ENCODE assay signal across 20 cellular contexts in genomic region chr2:27390822-27391679, GRCh38. TPM values are rescaled to one million over a fixed set of nuclear protein-coding genes. Genes with fewer than 3 reads are reported as not detected.
A peak's percentile ranks its signal among the peaks of the same experiment; 100 is the strongest.
DNase-seq lines count a peak whose midpoint lies in the region; TF ChIP-seq lines count a peak whose summit lies in the region.
"Had no signal": no experiment of that assay in that cellular context is flagged by ENCODE, and none has a peak within 500 bp of the region (broad histone marks: within the 10 kb centered on the region; RNA-seq: fewer than 3 reads in every experiment).

No MANE protein-coding gene starts in this region.

- no peaks in the 10 kb centered on the region for H3K9me3 ChIP-seq in effector memory CD4-positive, alpha-beta T cell (ENCODE audit: control insufficient read depth, low read length)
- H3K9me3 ChIP-seq in stomach: no peaks in the 10 kb centered on the region
- H3K9me3 ChIP-seq: body of pancreas, gastroesophageal sphincter, SK-N-SH, thyroid gland had no signal

- peak overlapping the region; percentile 49 for H3K4me3 Mint-ChIP-seq in activated naive CD8-positive, alpha-beta T cell
- H3K4me3 Mint-ChIP-seq in activated naive CD8-positive, alpha-beta T cell treated with anti-CD3 and anti-CD28 coated beads for 36 hours: no peak overlapping the region
- peak overlapping the region; percentile 3 for H3K4me3 Mint-ChIP-seq in activated CD4-positive, alpha-beta memory T cell treated with anti-CD3 and anti-CD28 coated beads for 36 hours
- no peak overlapping the region for H3K4me3 Mint-ChIP-seq in stimulated activated naive CD8-positive, alpha-beta T cell treated with anti-CD3 and anti-CD28 coated beads, Interleukin-15, Interleukin-2, amounts not matched to agents 100 ng/mL and 50 ng/mL, for 24 hours
- H3K4me3 Mint-ChIP-seq in glutamatergic neuron (ENCODE audit: unreplicated experiment): no peak overlapping the region
- H3K4me3 Mint-ChIP-seq: stimulated activated naive B cell treated with anti-CD40 and anti-IgM and Interleukin-4, amounts not matched to agents 10 μg/mL and 1 μg/mL and 100 μg/mL, for 72 hours had no signal

- peak overlapping the region; percentile 58 for H3K27ac ChIP-seq in effector memory CD4-positive, alpha-beta T cell (ENCODE audit: insufficient read depth, low read length, poor library complexity, severe bottlenecking)
- H3K27ac ChIP-seq in caudate nucleus (ENCODE audit: low read depth, low read length) (no peak overlapping the region), stomach (no peak overlapping the region)
- H3K27ac ChIP-seq: body of pancreas, gastroesophageal sphincter, KMS-11, thyroid gland had no signal

- no peak overlapping the region for H3K4me3 ChIP-seq in effector memory CD4-positive, alpha-beta T cell (ENCODE audit: insufficient read depth, low read depth, low read length, poor library complexity, severe bottlenecking)
- no peak overlapping the region for H3K4me3 ChIP-seq in stomach
- H3K4me3 ChIP-seq: body of pancreas, gastroesophageal sphincter, thyroid gland had no signal

- H3K27me3 ChIP-seq in effector memory CD4-positive, alpha-beta T cell (replicated peaks; ENCODE audit: control insufficient read depth, insufficient read depth, low read length, poor library complexity, severe bottlenecking): no peaks in the 10 kb centered on the region
- no peaks in the 10 kb centered on the region for H3K27me3 ChIP-seq in stomach
- H3K27me3 ChIP-seq: body of pancreas, gastroesophageal sphincter, thyroid gland had no signal

- no peak for TF ChIP-seq POLR2A in stomach (IDR thresholded peaks at IDR 0.05)

- H3K36me3 ChIP-seq in effector memory CD4-positive, alpha-beta T cell (ENCODE audit: control insufficient read depth, insufficient read depth, low read length): peaks cover 1% of the 10 kb centered on the region
- H3K36me3 ChIP-seq in stomach: peaks cover 7 to 26% (median 20%) of the 10 kb centered on the region in 4 donors
- H3K36me3 ChIP-seq: thyroid gland had no signal

- TF ChIP-seq EP300 in stomach (IDR thresholded peaks at IDR 0.05): no peak

- peak overlapping the region; percentile 41 for H3K27ac Mint-ChIP-seq in activated naive CD8-positive, alpha-beta T cell
- H3K27ac Mint-ChIP-seq in activated naive CD8-positive, alpha-beta T cell treated with anti-CD3 and anti-CD28 coated beads for 36 hours: no peak overlapping the region
- peak overlapping the region; percentile 67 for H3K27ac Mint-ChIP-seq in activated CD4-positive, alpha-beta memory T cell treated with anti-CD3 and anti-CD28 coated beads for 36 hours
- H3K27ac Mint-ChIP-seq in stimulated activated naive CD8-positive, alpha-beta T cell treated with anti-CD3 and anti-CD28 coated beads, Interleukin-15, Interleukin-2, amounts not matched to agents 100 ng/mL and 50 ng/mL, for 24 hours: peak overlapping the region; percentile 28
- no peak overlapping the region for H3K27ac Mint-ChIP-seq in glutamatergic neuron (ENCODE audit: unreplicated experiment)
- H3K27ac Mint-ChIP-seq: stimulated activated naive B cell treated with anti-CD40 and anti-IgM and Interleukin-4, amounts not matched to agents 10 μg/mL and 1 μg/mL and 100 μg/mL, for 72 hours had no signal

- DNase-seq in activated naive CD8-positive, alpha-beta T cell treated with anti-CD3 and anti-CD28 coated beads for 36 hours: no peak
- DNase-seq in activated CD4-positive, alpha-beta memory T cell treated with anti-CD3 and anti-CD28 coated beads for 36 hours: no peak
- no peak for DNase-seq in effector memory CD4-positive, alpha-beta T cell
- DNase-seq in caudate nucleus (lab: John Stamatoyannopoulos, UW) (no peak), stomach (no peak), glutamatergic neuron (no peak)
- DNase-seq: activated CD8-positive, alpha-beta memory T cell treated with anti-CD3 and anti-CD28 coated beads, Interleukin-2, amount 50 U/mL, for 48 hours; body of pancreas; GF-D8; NCI-H146; NCI-H69; RPMI8226; SK-N-SH; small intestine; stimulated activated naive B cell treated with anti-CD40 and anti-IgM and Interleukin-4, amounts not matched to agents 10 μg/mL and 1 μg/mL and 100 μg/mL, for 72 hours; thyroid gland had no signal

- TF ChIP-seq CTCF in stomach (IDR thresholded peaks at IDR 0.05) (no peak), glutamatergic neuron (IDR thresholded peaks at IDR 0.05; ENCODE audit: partially characterized antibody, unreplicated experiment) (no peak)

- H3K4me1 ChIP-seq in effector memory CD4-positive, alpha-beta T cell (ENCODE audit: control insufficient read depth, insufficient read depth, low read length, poor library complexity, severe bottlenecking): peaks cover 11% of the 10 kb centered on the region
- H3K4me1 ChIP-seq in stomach: no peaks in the 10 kb centered on the region
- H3K4me1 ChIP-seq: body of pancreas, gastroesophageal sphincter, thyroid gland had no signal

- CTCF ChIA-PET in activated CD4-positive, alpha-beta memory T cell treated with anti-CD3 and anti-CD28 coated beads for 36 hours (lab: Charles Lee): interaction anchor here (0.6 kb wide), 1 partner anchor 45 kb away, joined by 3 read pairs; no protein-coding TSS in a partner anchor

- H3K36me3 Mint-ChIP-seq in activated naive CD8-positive, alpha-beta T cell: peaks cover 10% of the 10 kb centered on the region
- peaks cover 22% of the 10 kb centered on the region for H3K36me3 Mint-ChIP-seq in activated naive CD8-positive, alpha-beta T cell treated with anti-CD3 and anti-CD28 coated beads for 36 hours
- peaks cover 16% of the 10 kb centered on the region for H3K36me3 Mint-ChIP-seq in activated CD4-positive, alpha-beta memory T cell treated with anti-CD3 and anti-CD28 coated beads for 36 hours
- H3K36me3 Mint-ChIP-seq in stimulated activated naive CD8-positive, alpha-beta T cell treated with anti-CD3 and anti-CD28 coated beads, Interleukin-15, Interleukin-2, amounts not matched to agents 100 ng/mL and 50 ng/mL, for 24 hours (ENCODE audit: low read depth): peaks cover 39% of the 10 kb centered on the region
- no peaks in the 10 kb centered on the region for H3K36me3 Mint-ChIP-seq in glutamatergic neuron (ENCODE audit: unreplicated experiment)

- WGBS in stomach, 5 donors: 89 to 95% (median 93%) methylated on average over 9 of the region's 9 CpGs

- peaks cover 25% of the 10 kb centered on the region for H3K4me1 Mint-ChIP-seq in activated naive CD8-positive, alpha-beta T cell (ENCODE audit: low read depth)
- peaks cover 13% of the 10 kb centered on the region for H3K4me1 Mint-ChIP-seq in activated naive CD8-positive, alpha-beta T cell treated with anti-CD3 and anti-CD28 coated beads for 36 hours
- H3K4me1 Mint-ChIP-seq in activated CD4-positive, alpha-beta memory T cell treated with anti-CD3 and anti-CD28 coated beads for 36 hours (ENCODE audit: low read depth): peaks cover 25% of the 10 kb centered on the region
- peaks cover 21% of the 10 kb centered on the region for H3K4me1 Mint-ChIP-seq in stimulated activated naive CD8-positive, alpha-beta T cell treated with anti-CD3 and anti-CD28 coated beads, Interleukin-15, Interleukin-2, amounts not matched to agents 100 ng/mL and 50 ng/mL, for 24 hours (ENCODE audit: low read depth)
- no peaks in the 10 kb centered on the region for H3K4me1 Mint-ChIP-seq in glutamatergic neuron (ENCODE audit: low read depth, unreplicated experiment)

- POLR2A ChIA-PET in activated CD4-positive, alpha-beta memory T cell treated with anti-CD3 and anti-CD28 coated beads for 36 hours (lab: Charles Lee): no interaction called here

- intact Hi-C loops in activated CD4-positive, alpha-beta memory T cell treated with anti-CD3 and anti-CD28 coated beads for 36 hours (cut with micrococcal nuclease): no loop called here
- intact Hi-C loops in stomach (cut with DNase I; ENCODE audit: low total_unique reads): no loop called here

- H3K9me3 Mint-ChIP-seq in activated naive CD8-positive, alpha-beta T cell (ENCODE audit: low read depth): no peaks in the 10 kb centered on the region
- no peaks in the 10 kb centered on the region for H3K9me3 Mint-ChIP-seq in activated naive CD8-positive, alpha-beta T cell treated with anti-CD3 and anti-CD28 coated beads for 36 hours
- H3K9me3 Mint-ChIP-seq in activated CD4-positive, alpha-beta memory T cell treated with anti-CD3 and anti-CD28 coated beads for 36 hours: no peaks in the 10 kb centered on the region
- no peaks in the 10 kb centered on the region for H3K9me3 Mint-ChIP-seq in stimulated activated naive CD8-positive, alpha-beta T cell treated with anti-CD3 and anti-CD28 coated beads, Interleukin-15, Interleukin-2, amounts not matched to agents 100 ng/mL and 50 ng/mL, for 24 hours
- peaks cover 2% of the 10 kb centered on the region for H3K9me3 Mint-ChIP-seq in glutamatergic neuron (ENCODE audit: unreplicated experiment)
- H3K9me3 Mint-ChIP-seq: stimulated activated naive B cell treated with anti-CD40 and anti-IgM and Interleukin-4, amounts not matched to agents 10 μg/mL and 1 μg/mL and 100 μg/mL, for 72 hours had no signal

- no peaks in the 10 kb centered on the region for H3K27me3 Mint-ChIP-seq in activated naive CD8-positive, alpha-beta T cell
- no peaks in the 10 kb centered on the region for H3K27me3 Mint-ChIP-seq in activated naive CD8-positive, alpha-beta T cell treated with anti-CD3 and anti-CD28 coated beads for 36 hours
- no peaks in the 10 kb centered on the region for H3K27me3 Mint-ChIP-seq in activated CD4-positive, alpha-beta memory T cell treated with anti-CD3 and anti-CD28 coated beads for 36 hours
- H3K27me3 Mint-ChIP-seq in stimulated activated naive CD8-positive, alpha-beta T cell treated with anti-CD3 and anti-CD28 coated beads, Interleukin-15, Interleukin-2, amounts not matched to agents 100 ng/mL and 50 ng/mL, for 24 hours: no peaks in the 10 kb centered on the region
- no peaks in the 10 kb centered on the region for H3K27me3 Mint-ChIP-seq in glutamatergic neuron (ENCODE audit: unreplicated experiment)
- H3K27me3 Mint-ChIP-seq: stimulated activated naive B cell treated with anti-CD40 and anti-IgM and Interleukin-4, amounts not matched to agents 10 μg/mL and 1 μg/mL and 100 μg/mL, for 72 hours had no signal

RNA-seq across cellular contexts. Expression of gene ZNF513, which starts 10.5 kb away (rescaled TPM):
- 1 to 10 TPM; 8.3 to 9.9 TPM for total RNA-seq in activated naive CD8-positive, alpha-beta T cell treated with anti-CD3 and anti-CD28 coated beads for 36 hours
- total RNA-seq in activated CD4-positive, alpha-beta memory T cell treated with anti-CD3 and anti-CD28 coated beads for 36 hours: 1 to 10 TPM; 8.6 to 9.7 TPM
- total RNA-seq in stomach (10 to 100 TPM; 10.3 to 58.9 (median 19.1) TPM), glutamatergic neuron (ENCODE audit: unreplicated experiment) (30.2 TPM)
- polyA plus RNA-seq in stomach: 10 to 100 TPM; 12.4 to 23.6 (median 15.4) TPM

RNA-seq across cellular contexts. Expression of gene PPM1G, which starts 18.3 kb away (rescaled TPM):
- total RNA-seq in activated naive CD8-positive, alpha-beta T cell treated with anti-CD3 and anti-CD28 coated beads for 36 hours: 100 to 1,000 TPM; 172 to 176 TPM
- 100 to 1,000 TPM; 127 to 132 TPM for total RNA-seq in activated CD4-positive, alpha-beta memory T cell treated with anti-CD3 and anti-CD28 coated beads for 36 hours
- total RNA-seq in stomach (10 to 100 TPM; 10.5 to 44.6 (median 42.9) TPM), glutamatergic neuron (ENCODE audit: unreplicated experiment) (84.9 TPM)
- polyA plus RNA-seq in stomach: 10 to 100 TPM; 40.0 to 49.8 (median 47.2) TPM

RNA-seq across cellular contexts. Expression of gene SNX17, which starts 20.6 kb away (rescaled TPM):
- 10 to 100 TPM; 88.1 to 96.0 TPM for total RNA-seq in activated naive CD8-positive, alpha-beta T cell treated with anti-CD3 and anti-CD28 coated beads for 36 hours
- 10 to 100 TPM; 91.2 to 93.2 TPM for total RNA-seq in activated CD4-positive, alpha-beta memory T cell treated with anti-CD3 and anti-CD28 coated beads for 36 hours
- total RNA-seq in stomach: 10 to 100 TPM; 28.6 to 70.4 (median 67.2) TPM
- 10 to 100 TPM; 58.3 to 70.2 (median 68.9) TPM for polyA plus RNA-seq in stomach
- 72.5 TPM for total RNA-seq in glutamatergic neuron (ENCODE audit: unreplicated experiment)

RNA-seq across cellular contexts. Expression of gene EIF2B4, which starts 20.9 kb away (rescaled TPM):
- total RNA-seq in activated naive CD8-positive, alpha-beta T cell treated with anti-CD3 and anti-CD28 coated beads for 36 hours: 10 to 100 TPM; 41.2 to 43.6 TPM
- 10 to 100 TPM; 34.6 to 36.5 TPM for total RNA-seq in activated CD4-positive, alpha-beta memory T cell treated with anti-CD3 and anti-CD28 coated beads for 36 hours
- total RNA-seq in stomach (10 to 100 TPM; 16.2 to 42.2 (median 27.2) TPM), glutamatergic neuron (ENCODE audit: unreplicated experiment) (53.6 TPM)
- 10 to 100 TPM; 42.0 to 63.9 (median 51.1) TPM for polyA plus RNA-seq in stomach

RNA-seq across cellular contexts. Expression of gene GTF3C2, which starts 34.5 kb away (rescaled TPM):
- total RNA-seq in activated naive CD8-positive, alpha-beta T cell treated with anti-CD3 and anti-CD28 coated beads for 36 hours: 10 to 100 TPM; 77.4 to 83.9 TPM
- total RNA-seq in activated CD4-positive, alpha-beta memory T cell treated with anti-CD3 and anti-CD28 coated beads for 36 hours: 10 to 100 TPM; 55.2 to 64.5 TPM
- total RNA-seq in stomach: 100 to 1,000 TPM in 1 of 5 donors, 10 to 100 TPM in 4; 25.7 to 125 (median 62.6) TPM
- 10 to 100 TPM; 18.8 to 37.1 (median 28.3) TPM for polyA plus RNA-seq in stomach
- total RNA-seq in glutamatergic neuron (ENCODE audit: unreplicated experiment): 111 TPM

Comparison
In these comparisons a context has a peak if more than half of its experiments do, and no peak if none do; other contexts are left out.
1. H3K27ac Mint-ChIP-seq: peak in activated naive CD8-positive, alpha-beta T cell (single experiment), activated CD4-positive, alpha-beta memory T cell treated with anti-CD3 and anti-CD28 coated beads for 36 hours (single experiment) and stimulated activated naive CD8-positive, alpha-beta T cell treated with anti-CD3 and anti-CD28 coated beads, Interleukin-15, Interleukin-2, amounts not matched to agents 100 ng/mL and 50 ng/mL, for 24 hours (single experiment); none in activated naive CD8-positive, alpha-beta T cell treated with anti-CD3 and anti-CD28 coated beads for 36 hours (single experiment) and glutamatergic neuron (single experiment).
2. H3K4me3 Mint-ChIP-seq: peak in activated naive CD8-positive, alpha-beta T cell (single experiment) and activated CD4-positive, alpha-beta memory T cell treated with anti-CD3 and anti-CD28 coated beads for 36 hours (single experiment); none in activated naive CD8-positive, alpha-beta T cell treated with anti-CD3 and anti-CD28 coated beads for 36 hours (single experiment), stimulated activated naive CD8-positive, alpha-beta T cell treated with anti-CD3 and anti-CD28 coated beads, Interleukin-15, Interleukin-2, amounts not matched to agents 100 ng/mL and 50 ng/mL, for 24 hours (single experiment) and glutamatergic neuron (single experiment).